ENCODE assay signal across 21 cellular contexts in the genomic region with DNA sequence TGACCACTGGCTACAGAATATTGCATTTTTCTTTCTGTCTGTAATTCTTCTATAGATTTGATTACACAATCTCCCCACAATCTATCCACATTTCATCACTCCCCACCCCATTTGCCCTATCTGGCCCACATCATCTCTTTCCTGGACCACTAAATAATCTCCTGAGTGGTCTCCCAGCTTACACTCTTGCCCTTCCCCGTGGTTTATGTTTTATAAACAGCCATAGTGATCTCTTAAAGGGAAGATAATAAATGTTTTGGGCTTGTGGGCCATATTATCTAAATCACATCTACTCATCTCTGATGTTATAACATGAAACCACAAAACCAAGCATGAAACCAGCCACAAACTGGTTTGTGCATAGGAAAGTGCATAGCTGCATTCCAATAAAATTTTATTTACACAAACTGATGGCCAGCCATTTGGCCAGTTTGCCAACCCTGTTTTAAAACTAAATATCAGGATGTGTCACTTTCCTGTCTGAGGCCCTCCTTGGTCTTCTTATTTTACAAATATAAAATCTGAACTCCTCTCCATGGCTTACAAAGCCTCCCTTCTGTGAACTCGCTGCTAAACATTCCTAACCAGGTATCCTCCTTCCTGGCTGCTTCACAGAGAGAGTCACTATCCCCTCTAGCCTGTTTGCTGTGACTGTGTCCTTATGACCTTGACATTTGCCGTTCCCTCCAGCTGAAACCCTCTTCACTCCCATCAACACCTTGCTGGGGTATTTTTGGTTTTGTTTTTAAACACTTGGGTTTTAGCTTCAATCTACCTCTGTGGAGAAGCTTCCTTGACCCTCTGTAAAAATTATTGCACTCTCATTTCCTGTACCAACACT.
DNase-seq lines count a peak whose midpoint lies in the region; ATAC-seq and TF ChIP-seq lines count a peak whose summit lies in the region.
"Had no signal": no experiment of that assay in that cellular context is flagged by ENCODE, and none has a peak within 500 bp of the region (broad histone marks: within the 10 kb centered on the region; RNA-seq: fewer than 3 reads in every experiment).

No MANE protein-coding gene starts in this region.

- H3K4me1 Mint-ChIP-seq in nephron progenitor cell, result peaks cover 58% of the 10 kb centered on the region

- no peak for TF ChIP-seq POLR2A in IMR-90 (IDR thresholded peaks at IDR 0.05; ENCODE audit: low read depth, low read length)

- dilution Hi-C loops in IMR-90 (cut with HindIII; ENCODE audit: low sequenced_read_pairs, unreplicated experiment), result no loop called here

- peak overlapping the region; percentile 33 for H3K4me3 Mint-ChIP-seq in nephron progenitor cell

- no peaks in the 10 kb centered on the region for H3K9me3 ChIP-seq in IMR-90 (ENCODE audit: control insufficient read depth, insufficient read depth, low read length)
- H3K9me3 ChIP-seq: neutrophil had no signal

- H3K27ac ChIP-seq in IMR-90 (ENCODE audit: insufficient read depth, low read length), result peak overlapping the region; percentile 92
- H3K27ac ChIP-seq: neutrophil had no signal

- H3K4me1 ChIP-seq in IMR-90 (ENCODE audit: control insufficient read depth, insufficient read depth, low read length), result peaks cover 17% of the 10 kb centered on the region

- WGBS in IMR-90 (ENCODE audit: extremely low coverage in 2 of 2, insufficient read length in 1 of 2), 2 experiments, result 67% methylated on average over 1 of the region's 3 CpGs; no CpG with 5 or more reads in 1 of the 2 experiments

- peak overlapping the region; percentile 93 for H4K91ac ChIP-seq in IMR-90 (ENCODE audit: insufficient read depth, low read depth, low read length)

- peak overlapping the region; percentile 94 for H2BK120ac ChIP-seq in IMR-90 (ENCODE audit: low read depth, low read length)

- H3K56ac ChIP-seq in IMR-90 (ENCODE audit: extremely low read depth, insufficient read depth, low read length), result peak overlapping the region; percentile 92; the same call in 1 of the 2 replicates

- H3K36me3 ChIP-seq in IMR-90 (ENCODE audit: control insufficient read depth, insufficient read depth, low read length), result no peaks in the 10 kb centered on the region
- H3K36me3 ChIP-seq: neutrophil had no signal

- peak overlapping the region; percentile 97 for H3K4ac ChIP-seq in IMR-90 (ENCODE audit: low read depth, low read length)

- no peaks in the 10 kb centered on the region for H4K20me1 ChIP-seq in IMR-90 (ENCODE audit: insufficient read depth, low read length)

- H2BK15ac ChIP-seq in IMR-90 (ENCODE audit: low read depth, low read length), result peak overlapping the region; percentile 92; the same call in 2 of the 3 replicates

- peak overlapping the region; percentile 24; the same call in 1 of the 2 replicates for H3K9ac ChIP-seq in IMR-90 (ENCODE audit: low read depth, low read length)

- peak overlapping the region; percentile 92 for H2BK5ac ChIP-seq in IMR-90 (ENCODE audit: low read depth, low read length, poor library complexity, severe bottlenecking)

- H3K23ac ChIP-seq in IMR-90 (ENCODE audit: low read depth, low read length), result peak overlapping the region; percentile 80

- no peaks in the 10 kb centered on the region for H3K27me3 ChIP-seq in IMR-90 (ENCODE audit: control insufficient read depth, insufficient read depth, low read length)
- H3K27me3 ChIP-seq: neutrophil had no signal

- peak overlapping the region; percentile 97 for H2BK20ac ChIP-seq in IMR-90 (ENCODE audit: low read depth, low read length)

- H4K8ac ChIP-seq in IMR-90 (ENCODE audit: low read depth in 2 of 2, low read length in 2 of 2), result peak overlapping the region; percentile 69 to 81; a peak in 3 of 4 replicates

- H3K27me3 Mint-ChIP-seq in nephron progenitor cell (ENCODE audit: low read depth, poor library complexity), result no peaks in the 10 kb centered on the region

- H2AFZ ChIP-seq in IMR-90 (replicated peaks; ENCODE audit: low read length, poor library complexity), result peak overlapping the region; percentile 72

- peaks cover 4% of the 10 kb centered on the region for H3K9me3 Mint-ChIP-seq in nephron progenitor cell

- H3K14ac ChIP-seq in IMR-90 (replicated peaks; ENCODE audit: low read depth, low read length), result peak overlapping the region; percentile 94

- no TSS peak for BruUV-seq in IMR-90 (replicated peaks; lab: Mats Ljungman, UMichigan)

- TF ChIP-seq CTCF in IMR-90 (conservative IDR thresholded peaks at IDR 0.05; ENCODE audit: low read depth, low read length), result no peak
- TF ChIP-seq CTCF in astrocyte of the cerebellum (IDR thresholded peaks at IDR 0.05; ENCODE audit: low read depth, low read length, missing control alignments), result no peak
- TF ChIP-seq CTCF in nephron progenitor cell (IDR thresholded peaks at IDR 0.05), result no peak

- in situ Hi-C loops in IMR-90 (cut with MboI; ENCODE audit: low sequenced_read_pairs) (no loop called here), astrocyte of the cerebellum (cut with HindIII; ENCODE audit: low sequenced_read_pairs) (no loop called here)

- peak; percentile 57 for DNase-seq in EH (ENCODE audit: low read depth)
- DNase-seq in IMR-90, result peak; percentile 82
- DNase-seq in astrocyte of the cerebellum (ENCODE audit: low read depth), result peak; percentile 31
- DNase-seq in nephron progenitor cell, result no peak
- no peak for DNase-seq in NCI-H526 treated with DMSO at 0.1 percent for 48 hours (lab: John Stamatoyannopoulos, UW)
- DNase-seq in GDM1 (lab: John Stamatoyannopoulos, UW), result no peak
- DNase-seq in NAMALWA (ENCODE audit: low spot score), result no peak
- DNase-seq: activated CD8-positive, alpha-beta memory T cell treated with anti-CD3 and anti-CD28 coated beads, Interleukin-2, amount 50 U/mL, for 4 hours; C1 segment of cervical spinal cord; central memory CD4-positive, alpha-beta T cell; DMS79; glutamatergic neuron; islet precursor cell; NCI-H748 treated with DMSO at 0.1 percent for 48 hours; small intestine; stimulated activated naive CD8-positive, alpha-beta T cell treated with anti-CD3 and anti-CD28 coated beads, Interleukin-15, Interleukin-2, amounts not matched to agents 100 U/mL and 50 U/mL, for 24 hours had no signal

- peaks cover 0 to 3% of the 10 kb centered on the region in 2 experiments; a peak in 2 of 4 replicates for H3K79me1 ChIP-seq in IMR-90 (ENCODE audit: low read depth in 1 of 2, low read length in 2 of 2)

- H3K4me3 ChIP-seq in IMR-90 (ENCODE audit: insufficient read depth, low read depth, low read length), result no peak overlapping the region
- H3K4me3 ChIP-seq in astrocyte of the cerebellum (ENCODE audit: low read depth, low read length), result no peak overlapping the region
- H3K4me3 ChIP-seq: GM12878 had no signal

- H3K9me1 ChIP-seq in IMR-90 (ENCODE audit: insufficient read depth, low read length), result peaks cover 11% of the 10 kb centered on the region

- CTCF ChIA-PET in IMR-90 (lab: Yijun Ruan, JAX), result interaction anchor here (0.6 kb wide), 1 partner anchor 201 kb away, joined by 3 read pairs; no protein-coding TSS in a partner anchor

- peak overlapping the region; percentile 96 for H2AK5ac ChIP-seq in IMR-90 (ENCODE audit: low read depth, low read length)

- peak overlapping the region; percentile 88 for H3K4me2 ChIP-seq in IMR-90 (ENCODE audit: low read depth, low read length)

- H2AK9ac ChIP-seq in IMR-90 (replicated peaks; ENCODE audit: low read depth, low read length, poor library complexity), result peak overlapping the region; percentile 39

- peak overlapping the region; percentile 98 for H4K5ac ChIP-seq in IMR-90 (ENCODE audit: low read depth, low read length)

- intact Hi-C loops in IMR-90 (cut with micrococcal nuclease), result no loop called here

- TF ChIP-seq RAD21 in IMR-90 (IDR thresholded peaks at IDR 0.05; ENCODE audit: low read length), result no peak

- ATAC-seq in IMR-90 (ENCODE audit: low read depth) (peak; percentile 62), GM21717 (IDR thresholded peaks at IDR 0.05; ENCODE audit: unreplicated experiment) (no peak)
- ATAC-seq: activated CD4-positive, CD25-positive, alpha-beta regulatory T cell treated with anti-CD3 and anti-CD28 coated beads, Interleukin-2, amount 50 U/mL, for 24 hours; activated naive CD4-positive, alpha-beta T cell treated with anti-CD3 and anti-CD28 coated beads, Interleukin-2, amount 50 U/mL, for 72 hours; GM12878; stimulated activated naive CD8-positive, alpha-beta T cell treated with anti-CD3 and anti-CD28 coated beads, Interleukin-15, Interleukin-2, amounts not matched to agents 100 U/mL and 50 U/mL, for 24 hours had no signal

- H3K36me3 Mint-ChIP-seq in nephron progenitor cell (ENCODE audit: low read depth), result peaks cover 10% of the 10 kb centered on the region
- H3K36me3 Mint-ChIP-seq: activated naive CD4-positive, alpha-beta T cell treated with anti-CD3 and anti-CD28 coated beads, Interleukin-2, amount 50 U/mL, for 72 hours had no signal

- POLR2A ChIA-PET in IMR-90 (lab: Charles Lee; ENCODE audit: unreplicated experiment), result no interaction called here

- peak overlapping the region; percentile 91 for H3K27ac Mint-ChIP-seq in nephron progenitor cell
- H3K27ac Mint-ChIP-seq: activated naive CD4-positive, alpha-beta T cell treated with anti-CD3 and anti-CD28 coated beads, Interleukin-2, amount 50 U/mL, for 72 hours had no signal

- H3K18ac ChIP-seq in IMR-90 (ENCODE audit: low read depth, low read length), result peak overlapping the region; percentile 100

TF ChIP-seq in IMR-90, 13 proteins besides CTCF, POLR2A, EP300 and RAD21:
- TF ChIP-seq NFE2L2 (IDR thresholded peaks at IDR 0.05; ENCODE audit: low read depth, low read length) (no peak), CEBPB (IDR thresholded peaks at IDR 0.05; ENCODE audit: low read depth, low read length) (peak; percentile 85)

Comparison
In these comparisons a context has a peak if more than half of its experiments do, and no peak if none do; other contexts are left out.
1. DNase-seq: peak in EH (single experiment), IMR-90 (single experiment) and astrocyte of the cerebellum (single experiment); none in nephron progenitor cell (single experiment), NCI-H526 treated with DMSO at 0.1 percent for 48 hours (single experiment), GDM1 (single experiment) and NAMALWA (single experiment).